Comparison of ENCODE assay signal across 1 cellular context in genomic region chr2:75527676-75528075, GRCh38.
TF ChIP-seq lines count a peak whose summit lies in the region.

No MANE protein-coding gene starts in this region.

TF ChIP-seq in HepG2, 621 proteins besides CTCF, POLR2A, EP300 and RAD21 (continued from another document):
- TF ChIP-seq NFKB2 (CRISPR knock-in tag; IDR thresholded peaks at IDR 0.05; ENCODE audit: borderline replicate concordance) (no peak), SAFB2 (CRISPR knock-in tag; IDR thresholded peaks at IDR 0.05; ENCODE audit: borderline replicate concordance, low read depth) (no peak), ZNF30 (CRISPR knock-in tag; IDR thresholded peaks at IDR 0.05) (no peak), MYC (CRISPR knock-in tag; IDR thresholded peaks at IDR 0.05; ENCODE audit: borderline replicate concordance) (no peak), ZNF292 (CRISPR knock-in tag; IDR thresholded peaks at IDR 0.05; ENCODE audit: borderline replicate concordance, low read depth) (no peak), ZMYM4 (CRISPR knock-in tag; IDR thresholded peaks at IDR 0.05) (no peak)
